In genomic region chr20:59174975-59175374, GRCh38 we compare ENCODE assay signal across 15 cellular contexts. TPM values are rescaled to one million over a fixed set of nuclear protein-coding genes. Genes with fewer than 3 reads are reported as not detected.
"Had no signal": no experiment of that assay in that cellular context is flagged by ENCODE, and none has a peak within 500 bp of the region (broad histone marks: within the 10 kb centered on the region; RNA-seq: fewer than 3 reads in every experiment).

No MANE protein-coding gene starts in this region.

- H3K4me1 Mint-ChIP-seq: brain had no signal

- H3K27ac Mint-ChIP-seq: activated T-helper 2 cell treated with anti-CD3 and anti-CD28 coated beads, Interferon-gamma antibody, Interleukin-2, Interleukin-4, amounts not matched to agents 10 μg/mL and 5 μg/mL and 100 μg/mL, durations not matched to agents 14 hours and 24 hours and 36 hours; brain; mesothelial cell of epicardium had no signal

- H3K36me3 ChIP-seq: lower lobe of right lung, ovary, SJSA1 had no signal

- H3K27me3 ChIP-seq: ovary, SJSA1 had no signal

- H3K4me3 ChIP-seq: lower lobe of right lung, ovary, SJSA1 had no signal

- ATAC-seq: lower lobe of right lung, sciatic nerve had no signal

- H3K4me1 ChIP-seq: lower lobe of right lung, SJSA1 had no signal

- H3K4me3 Mint-ChIP-seq: brain, mesothelial cell of epicardium had no signal

- H3K9me3 ChIP-seq: lower lobe of right lung, ovary, SJSA1 had no signal

- H3K27ac ChIP-seq: lower lobe of right lung, ovary, SJSA1 had no signal

- H3K36me3 Mint-ChIP-seq: brain, mesothelial cell of epicardium had no signal

- DNase-seq: activated CD4-positive, alpha-beta T cell treated with anti-CD3 and anti-CD28 coated beads, Interleukin-2, amount 50 U/mL, for 4 hours; activated CD8-positive, alpha-beta memory T cell treated with anti-CD3 and anti-CD28 coated beads, Interleukin-2, amount 50 U/mL, for 4 hours; cortex of kidney; effector CD4-positive, alpha-beta T cell; foreskin melanocyte; lower lobe of right lung; ovary; SW 1271 had no signal

RNA-seq across cellular contexts. Expression of gene ZNF831, which starts 11.4 kb away (rescaled TPM):
- total RNA-seq: fibroblast of lung, pulmonary artery endothelial cell, SJSA1 had no signal
- polyA plus RNA-seq: fibroblast of lung had no signal
